In the genomic region with DNA sequence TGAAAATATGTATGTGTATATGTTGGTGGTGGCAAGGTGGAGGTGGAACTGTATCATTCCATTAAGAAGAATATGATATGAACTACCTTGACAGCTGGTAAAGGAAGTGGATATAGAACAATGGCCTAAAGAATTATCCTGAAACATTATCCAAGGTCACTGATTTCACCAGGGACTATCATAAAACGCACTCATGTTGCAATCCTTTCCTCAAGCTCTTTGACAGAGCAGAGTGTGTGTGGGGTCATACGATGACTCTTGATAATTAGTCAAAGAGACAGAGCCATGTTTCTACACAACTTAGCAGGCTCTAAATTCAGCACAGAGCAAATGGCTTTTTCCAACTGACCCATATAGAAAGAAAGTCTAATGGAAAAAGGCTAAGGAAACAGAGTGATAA, we compare ENCODE assay signal across 22 cellular contexts.
"Had no signal": no experiment of that assay in that cellular context is flagged by ENCODE, and none has a peak within 500 bp of the region (broad histone marks: within the 10 kb centered on the region; RNA-seq: fewer than 3 reads in every experiment).

No MANE protein-coding gene starts in this region.

- H3K4me3 ChIP-seq: esophagus squamous epithelium, heart right ventricle, lower lobe of right lung, prostate gland, right atrium auricular region, stomach, testis, tibial artery had no signal

- DNase-seq: cortex of kidney; effector memory CD8-positive, alpha-beta T cell; erythroblast; esophagus squamous epithelium; foreskin melanocyte; glutamatergic neuron; heart right ventricle; hippocampal formation; left cardiac atrium; left ventricle myocardium superior; lower lobe of right lung; naive thymus-derived CD8-positive, alpha-beta T cell; nephron progenitor cell; nucleus accumbens; stimulated activated CD4-positive, alpha-beta T cell treated with anti-CD3 and anti-CD28 coated beads, Interleukin-2, amount 100 ng/mL, for 24 hours; stimulated activated CD4-positive, alpha-beta T cell treated with anti-CD3 and anti-CD28 coated beads, Interleukin-4, amount 100 ng/mL, for 24 hours; stimulated activated naive CD4-positive, alpha-beta T cell treated with Interleukin-2 at 50 U/mL for 16 hours; stomach; testis; tibial artery had no signal

- H3K4me1 ChIP-seq: esophagus squamous epithelium, heart right ventricle, lower lobe of right lung, prostate gland, right atrium auricular region, stomach, testis, tibial artery had no signal

- H3K36me3 ChIP-seq: esophagus squamous epithelium, heart right ventricle, lower lobe of right lung, prostate gland, right atrium auricular region, stomach, tibial artery had no signal

- H3K27me3 ChIP-seq: esophagus squamous epithelium, heart right ventricle, right atrium auricular region, stomach, testis, tibial artery had no signal

- H3K27ac ChIP-seq: esophagus squamous epithelium, heart right ventricle, lower lobe of right lung, prostate gland, right atrium auricular region, stomach, testis, tibial artery had no signal

- H3K9me3 ChIP-seq: esophagus squamous epithelium, lower lobe of right lung, prostate gland, right atrium auricular region, stomach, testis, tibial artery had no signal
